Comparison of ENCODE assay signal across 2 cellular contexts in the genomic region with DNA sequence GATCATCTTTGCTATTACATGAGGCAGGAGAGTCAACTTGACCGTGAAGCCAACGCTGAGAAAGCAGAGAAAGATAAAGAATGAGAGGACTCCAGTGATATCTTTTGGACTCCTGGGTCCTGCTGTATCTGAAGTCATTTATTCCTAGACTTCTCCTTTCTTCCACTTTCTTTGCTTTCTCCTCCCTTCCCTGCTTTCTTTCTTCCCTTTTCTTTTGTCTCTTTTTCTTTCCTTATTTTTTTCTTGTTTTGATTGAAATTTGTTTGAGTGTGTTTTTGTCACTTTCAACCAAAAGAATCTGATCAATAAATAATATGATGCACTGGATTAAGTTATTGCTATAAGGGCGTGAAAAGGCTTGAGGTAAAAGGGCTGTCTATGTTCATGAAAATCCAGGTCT.
A peak's percentile ranks its signal among the peaks of the same experiment; 100 is the strongest.
TF ChIP-seq lines count a peak whose summit lies in the region.

No MANE protein-coding gene starts in this region.

TF ChIP-seq in HEK293, 187 proteins besides CTCF, POLR2A, EP300 and RAD21:
- TF ChIP-seq GLIS2 (tag by site-specific recombination; IDR thresholded peaks at IDR 0.05): no peak
- no peak for TF ChIP-seq ZNF24 (tag by site-specific recombination; IDR thresholded peaks at IDR 0.05)
- TF ChIP-seq ZNF274 (IDR thresholded peaks at IDR 0.05; ENCODE audit: low read length): no peak
- no peak for TF ChIP-seq ZNF274 (tag by site-specific recombination; IDR thresholded peaks at IDR 0.05; ENCODE audit: borderline replicate concordance)
- TF ChIP-seq ZNF561 (tag by site-specific recombination; IDR thresholded peaks at IDR 0.05; ENCODE audit: borderline replicate concordance): no peak
- no peak for TF ChIP-seq ZNF19 (tag by site-specific recombination; IDR thresholded peaks at IDR 0.05; ENCODE audit: low read depth)
- 0 out of 2 replicates have a peak, but pooled peaks have one; percentile 18 for TF ChIP-seq ZNF366 (tag by site-specific recombination; conservative IDR thresholded peaks at IDR 0.05)
- peak; percentile 97 for TF ChIP-seq PRDM1 (tag by site-specific recombination; IDR thresholded peaks at IDR 0.05)
- TF ChIP-seq ZNF600 (tag by site-specific recombination; IDR thresholded peaks at IDR 0.05): no peak

TF ChIP-seq in HepG2, 621 proteins besides CTCF, POLR2A, EP300 and RAD21:
- TF ChIP-seq E2F2 (CRISPR knock-in tag; IDR thresholded peaks at IDR 0.05; ENCODE audit: borderline replicate concordance) (no peak), ZNF143 (CRISPR knock-in tag; IDR thresholded peaks at IDR 0.05) (no peak), ZNF44 (CRISPR knock-in tag; IDR thresholded peaks at IDR 0.05) (no peak), NAIF1 (CRISPR knock-in tag; IDR thresholded peaks at IDR 0.05; ENCODE audit: borderline replicate concordance) (no peak), NPAS2 (CRISPR knock-in tag; IDR thresholded peaks at IDR 0.05; ENCODE audit: borderline replicate concordance) (no peak), AGO2 (optimal IDR thresholded peaks at IDR 0.05; ENCODE audit: low read depth, low read length) (no peak), NCOR1 (IDR thresholded peaks at IDR 0.05; ENCODE audit: borderline replicate concordance, low read length) (no peak), ZNF772 (CRISPR knock-in tag; IDR thresholded peaks at IDR 0.05) (no peak)
